In the genomic region with DNA sequence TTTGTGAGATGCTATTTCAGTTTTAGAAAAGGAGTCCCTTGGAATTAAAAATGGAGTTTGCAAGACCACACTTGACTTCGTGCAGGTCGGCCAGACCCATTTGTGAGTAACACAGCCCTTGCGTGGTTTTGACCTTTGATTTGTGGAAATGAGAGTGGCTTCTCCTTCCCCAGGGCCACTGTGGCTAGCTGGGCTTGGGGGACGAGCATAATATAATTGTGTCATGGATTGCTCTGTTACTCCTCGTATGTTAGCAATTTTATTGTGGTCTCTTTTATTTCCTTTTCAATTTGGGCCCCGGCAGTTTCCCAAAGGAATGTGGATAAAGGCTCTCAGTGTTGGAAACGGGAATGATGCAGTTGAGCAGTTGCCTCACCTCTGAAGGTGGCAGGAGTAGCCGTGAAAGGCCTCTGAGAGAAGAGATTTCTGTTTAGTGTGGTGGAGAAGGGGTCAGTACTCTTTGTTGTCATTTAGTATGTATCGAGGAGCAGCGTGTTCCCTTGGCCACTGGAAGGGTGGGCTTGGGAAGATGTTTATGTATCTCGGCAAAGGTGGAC, we compare ENCODE assay signal across 12 cellular contexts.
DNase-seq lines count a peak whose midpoint lies in the region; ATAC-seq and TF ChIP-seq lines count a peak whose summit lies in the region.
"Had no signal": no experiment of that assay in that cellular context is flagged by ENCODE, and none has a peak within 500 bp of the region (broad histone marks: within the 10 kb centered on the region; RNA-seq: fewer than 3 reads in every experiment).

No MANE protein-coding gene starts in this region.

- H3K36me3 ChIP-seq in esophagus squamous epithelium (no peaks in the 10 kb centered on the region), suprapubic skin (no peaks in the 10 kb centered on the region), MG63 (no peaks in the 10 kb centered on the region)
- H3K36me3 ChIP-seq: SJSA1 had no signal

- TF ChIP-seq CTCF in esophagus squamous epithelium (IDR thresholded peaks at IDR 0.05) = no peak
- TF ChIP-seq CTCF in mesothelial cell of epicardium (IDR thresholded peaks at IDR 0.05; ENCODE audit: unreplicated experiment) = no peak
- TF ChIP-seq CTCF in suprapubic skin (IDR thresholded peaks at IDR 0.05) = no peak
- no peak for TF ChIP-seq CTCF in endothelial cell (IDR thresholded peaks at IDR 0.05; ENCODE audit: unreplicated experiment)
- no peak for TF ChIP-seq CTCF in CD4-positive, alpha-beta T cell (IDR thresholded peaks at IDR 0.05)

- H3K4me1 Mint-ChIP-seq in mesothelial cell of epicardium (peaks cover 77% of the 10 kb centered on the region), endothelial cell (ENCODE audit: unreplicated experiment) (no peaks in the 10 kb centered on the region)
- H3K4me1 Mint-ChIP-seq in CD4-positive, alpha-beta T cell (ENCODE audit: low read depth) = no peaks in the 10 kb centered on the region

- no peak for TF ChIP-seq POLR2A in esophagus squamous epithelium (IDR thresholded peaks at IDR 0.05)
- no peak for TF ChIP-seq POLR2A in suprapubic skin (IDR thresholded peaks at IDR 0.05)

- POLR2A ChIA-PET in CD4-positive, alpha-beta T cell (lab: Charles Lee) = no interaction called here

- H3K4me3 Mint-ChIP-seq in mesothelial cell of epicardium = peak overlapping the region; percentile 28
- H3K4me3 Mint-ChIP-seq in endothelial cell (ENCODE audit: unreplicated experiment) = no peak overlapping the region
- no peak overlapping the region for H3K4me3 Mint-ChIP-seq in CD4-positive, alpha-beta T cell

- H3K27me3 ChIP-seq in esophagus squamous epithelium (no peaks in the 10 kb centered on the region), suprapubic skin (no peaks in the 10 kb centered on the region), MG63 (no peaks in the 10 kb centered on the region)
- no peaks in the 10 kb centered on the region for H3K27me3 ChIP-seq in CD4-positive, alpha-beta T cell (ENCODE audit: control insufficient read depth, insufficient read depth, low read length)
- H3K27me3 ChIP-seq: BLaER1, SJSA1 had no signal

- no peaks in the 10 kb centered on the region for H3K9me3 ChIP-seq in esophagus squamous epithelium
- no peaks in the 10 kb centered on the region for H3K9me3 ChIP-seq in suprapubic skin
- H3K9me3 ChIP-seq in MG63 = no peaks in the 10 kb centered on the region
- H3K9me3 ChIP-seq in CD4-positive, alpha-beta T cell (ENCODE audit: control insufficient read depth, low read length) = no peaks in the 10 kb centered on the region
- H3K9me3 ChIP-seq: BLaER1, SJSA1 had no signal

- 60 to 70% methylated on average over 11 of the region's 11 CpGs for WGBS in esophagus squamous epithelium, 2 donors
- WGBS in suprapubic skin = 58% methylated on average over 11 of the region's 11 CpGs

- H3K4me3 ChIP-seq in esophagus squamous epithelium (peak overlapping the region in 1 of 4 donors; percentile 38), suprapubic skin (peak overlapping the region; percentile 21), MG63 (no peak overlapping the region)
- H3K4me3 ChIP-seq: BLaER1, SJSA1 had no signal

- TF ChIP-seq EP300 in suprapubic skin (IDR thresholded peaks at IDR 0.05) = no peak

- H3K27me3 Mint-ChIP-seq in mesothelial cell of epicardium (ENCODE audit: low read depth) (no peaks in the 10 kb centered on the region), endothelial cell (ENCODE audit: unreplicated experiment) (peaks cover 2% of the 10 kb centered on the region)
- peaks cover 4% of the 10 kb centered on the region for H3K27me3 Mint-ChIP-seq in CD4-positive, alpha-beta T cell

- H3K27ac Mint-ChIP-seq in mesothelial cell of epicardium (peak overlapping the region; percentile 96), endothelial cell (ENCODE audit: unreplicated experiment) (no peak overlapping the region)
- H3K27ac Mint-ChIP-seq in CD4-positive, alpha-beta T cell = no peak overlapping the region

- H3K9me3 Mint-ChIP-seq in mesothelial cell of epicardium = no peaks in the 10 kb centered on the region
- no peaks in the 10 kb centered on the region for H3K9me3 Mint-ChIP-seq in endothelial cell (ENCODE audit: unreplicated experiment)
- no peaks in the 10 kb centered on the region for H3K9me3 Mint-ChIP-seq in CD4-positive, alpha-beta T cell

- ATAC-seq in HG02973 (IDR thresholded peaks at IDR 0.05; ENCODE audit: unreplicated experiment) = no peak
- no peak for ATAC-seq in CD4-positive, alpha-beta T cell (ENCODE audit: poor library complexity)

- CTCF ChIA-PET in CD4-positive, alpha-beta T cell (lab: Charles Lee) = no interaction called here

- H3K27ac ChIP-seq in esophagus squamous epithelium (peak overlapping the region; percentile 57 to 85 (median 76)), suprapubic skin (peak overlapping the region; percentile 78)
- H3K27ac ChIP-seq in CD4-positive, alpha-beta T cell (ENCODE audit: low read depth, low read length) = no peak overlapping the region
- H3K27ac ChIP-seq: BLaER1, SJSA1 had no signal

- DNase-seq in M059J (ENCODE audit: low read depth) (peak; percentile 57), esophagus squamous epithelium (lab: John Stamatoyannopoulos, UW) (no peak), mesothelial cell of epicardium (ENCODE audit: low spot score in 2 of 2, unreplicated experiment in 2 of 2) (no peak), suprapubic skin (ENCODE audit: low spot score in 2 of 2) (no peak), MG63 (no peak), endothelial cell (ENCODE audit: low spot score) (no peak)
- no peak for DNase-seq in CD4-positive, alpha-beta T cell
- DNase-seq: activated CD4-positive, CD25-positive, alpha-beta regulatory T cell; stimulated activated CD4-positive, alpha-beta T cell treated with anti-CD3 and anti-CD28 coated beads, Interleukin-12 subunit alpha, Interleukin-12 subunit beta, amount 100 ng/mL, for 4 hours had no signal

- peaks cover 14% of the 10 kb centered on the region for H3K36me3 Mint-ChIP-seq in mesothelial cell of epicardium
- H3K36me3 Mint-ChIP-seq in endothelial cell (ENCODE audit: low read depth, unreplicated experiment) = no peaks in the 10 kb centered on the region
- H3K36me3 Mint-ChIP-seq in CD4-positive, alpha-beta T cell (ENCODE audit: low read depth) = no peaks in the 10 kb centered on the region

- H3K4me1 ChIP-seq in esophagus squamous epithelium = peaks cover 3 to 72% (median 34%) of the 10 kb centered on the region in 3 donors
- H3K4me1 ChIP-seq in suprapubic skin = peaks cover 50% of the 10 kb centered on the region
- H3K4me1 ChIP-seq: BLaER1 had no signal

- intact Hi-C loops in esophagus squamous epithelium (cut with DNase I) = no loop called here
- intact Hi-C loops in CD4-positive, alpha-beta T cell (cut with DNase I, micrococcal nuclease) = no loop called here
